Comparison of ENCODE assay signal across 8 cellular contexts in genomic region chr12:122356192-122356635, GRCh38.
DNase-seq lines count a peak whose midpoint lies in the region; ATAC-seq and TF ChIP-seq lines count a peak whose summit lies in the region.

No MANE protein-coding gene starts in this region.

- no peaks in the 10 kb centered on the region for H3K79me2 ChIP-seq in DOHH2 (ENCODE audit: control insufficient read depth, low read length)

- H3F3A ChIP-seq in DOHH2 (ENCODE audit: control insufficient read depth, insufficient read depth), result no peaks in the 10 kb centered on the region

- H3K27me3 Mint-ChIP-seq in activated naive CD4-positive, alpha-beta T cell treated with anti-CD3 and anti-CD28 coated beads, Interleukin-2, amount 10 ng/mL, durations not matched to agents 7 days and 5 days, result no peaks in the 10 kb centered on the region

- no peaks in the 10 kb centered on the region for H3K9me3 ChIP-seq in DOHH2 (ENCODE audit: control insufficient read depth, insufficient read depth, low read length)
- H3K9me3 ChIP-seq in SJCRH30 (replicated peaks), result no peaks in the 10 kb centered on the region
- no peaks in the 10 kb centered on the region for H3K9me3 ChIP-seq in cardiac muscle cell (ENCODE audit: low read depth)

- DNase-seq in LNCaP clone FGC (ENCODE audit: low read depth) (no peak), SJCRH30 (peak; percentile 34 to 71), cardiac muscle cell (ENCODE audit: low read depth in 1 of 2, low spot score in 1 of 2) (peak; percentile 56 to 80), sciatic nerve (ENCODE audit: low spot score) (no peak), cortex of kidney (lab: John Stamatoyannopoulos, UW) (no peak)
- peak; percentile 73 for DNase-seq in activated naive CD4-positive, alpha-beta T cell treated with anti-CD3 and anti-CD28 coated beads, Interleukin-2, amount 10 ng/mL, durations not matched to agents 7 days and 5 days

- no peak overlapping the region for H3K4me3 ChIP-seq in DOHH2 (ENCODE audit: low read length)
- H3K4me3 ChIP-seq in LNCaP clone FGC (ENCODE audit: low read depth, low read length), result no peak overlapping the region
- no peak overlapping the region for H3K4me3 ChIP-seq in SJCRH30
- no peak overlapping the region for H3K4me3 ChIP-seq in cardiac muscle cell

- peak overlapping the region; percentile 71 for H3K27ac Mint-ChIP-seq in activated naive CD4-positive, alpha-beta T cell treated with anti-CD3 and anti-CD28 coated beads, Interleukin-2, amount 10 ng/mL, durations not matched to agents 7 days and 5 days

- H3K9me3 Mint-ChIP-seq in activated naive CD4-positive, alpha-beta T cell treated with anti-CD3 and anti-CD28 coated beads, Interleukin-2, amount 10 ng/mL, durations not matched to agents 7 days and 5 days, result no peaks in the 10 kb centered on the region

- H4K20me1 ChIP-seq in DOHH2 (ENCODE audit: control insufficient read depth, insufficient read depth, low read depth, low read length), result no peaks in the 10 kb centered on the region

- intact Hi-C loops in sciatic nerve (cut with DNase I), result no loop called here

- no peaks in the 10 kb centered on the region for H3K9me2 ChIP-seq in DOHH2 (replicated peaks; ENCODE audit: control insufficient read depth, low read length)

- H3K4me3 Mint-ChIP-seq in activated naive CD4-positive, alpha-beta T cell treated with anti-CD3 and anti-CD28 coated beads, Interleukin-2, amount 10 ng/mL, durations not matched to agents 7 days and 5 days, result no peak overlapping the region

- ATAC-seq in sciatic nerve (peak; percentile 89), HG03039 (IDR thresholded peaks at IDR 0.05; ENCODE audit: unreplicated experiment) (no peak)

- peaks cover 4% of the 10 kb centered on the region; the same call in 1 of the 2 replicates for H3K36me3 ChIP-seq in DOHH2 (ENCODE audit: control insufficient read depth, low read length)
- H3K36me3 ChIP-seq in SJCRH30, result peaks cover 13% of the 10 kb centered on the region
- peaks cover 7% of the 10 kb centered on the region for H3K36me3 ChIP-seq in cardiac muscle cell

- CTCF ChIA-PET in activated naive CD4-positive, alpha-beta T cell treated with anti-CD3 and anti-CD28 coated beads, Interleukin-2, amount 10 ng/mL, durations not matched to agents 7 days and 5 days (lab: Charles Lee), result interaction anchor here (0.6 to 3.6 kb wide), 24 partner anchors 10 to 371 kb away, joined by 3 to 34 read pairs (median 4); partner anchors contain the start of gene B3GNT4

- no peaks in the 10 kb centered on the region for H3K4me1 ChIP-seq in DOHH2 (ENCODE audit: control insufficient read depth, low read length)
- H3K4me1 ChIP-seq in SJCRH30, result no peaks in the 10 kb centered on the region
- no peaks in the 10 kb centered on the region for H3K4me1 ChIP-seq in cardiac muscle cell (ENCODE audit: low read depth)

- H3K4me1 Mint-ChIP-seq in activated naive CD4-positive, alpha-beta T cell treated with anti-CD3 and anti-CD28 coated beads, Interleukin-2, amount 10 ng/mL, durations not matched to agents 7 days and 5 days, result peaks cover 7% of the 10 kb centered on the region

- no peak overlapping the region for H3K4me2 ChIP-seq in DOHH2 (ENCODE audit: low read length)

- H3K27ac ChIP-seq in DOHH2 (ENCODE audit: low read depth, low read length) (no peak overlapping the region), SJCRH30 (no peak overlapping the region), cardiac muscle cell (no peak overlapping the region)

- TF ChIP-seq CTCF in DOHH2 (IDR thresholded peaks at IDR 0.05; ENCODE audit: low read depth, low read length, poor library complexity, severe bottlenecking), result peak; percentile 86
- peak; percentile 78 for TF ChIP-seq CTCF in LNCaP clone FGC (IDR thresholded peaks at IDR 0.05; ENCODE audit: control insufficient read depth, extremely low read depth, insufficient read depth)
- TF ChIP-seq CTCF in cardiac muscle cell (IDR thresholded peaks at IDR 0.05; ENCODE audit: low read depth, low read length), result peak; percentile 80

- H3K27me3 ChIP-seq in DOHH2 (ENCODE audit: control insufficient read depth, low read length), result no peaks in the 10 kb centered on the region
- no peaks in the 10 kb centered on the region for H3K27me3 ChIP-seq in SJCRH30
- no peaks in the 10 kb centered on the region for H3K27me3 ChIP-seq in cardiac muscle cell

- peaks cover 43% of the 10 kb centered on the region for H3K36me3 Mint-ChIP-seq in activated naive CD4-positive, alpha-beta T cell treated with anti-CD3 and anti-CD28 coated beads, Interleukin-2, amount 10 ng/mL, durations not matched to agents 7 days and 5 days

Comparison
In these comparisons a context has a peak if more than half of its experiments do, and no peak if none do; other contexts are left out.
1. DNase-seq: peak in SJCRH30 (2 of 2), activated naive CD4-positive, alpha-beta T cell treated with anti-CD3 and anti-CD28 coated beads, Interleukin-2, amount 10 ng/mL, durations not matched to agents 7 days and 5 days (single experiment) and cardiac muscle cell (2 of 2); none in LNCaP clone FGC (single experiment), sciatic nerve (single experiment) and cortex of kidney (single experiment).
2. Peak in every context shown above with its lines, with median percentiles within 50 percentile points of each other: CTCF ChIP-seq.